Comparison of ENCODE assay signal across 21 cellular contexts in the genomic region with DNA sequence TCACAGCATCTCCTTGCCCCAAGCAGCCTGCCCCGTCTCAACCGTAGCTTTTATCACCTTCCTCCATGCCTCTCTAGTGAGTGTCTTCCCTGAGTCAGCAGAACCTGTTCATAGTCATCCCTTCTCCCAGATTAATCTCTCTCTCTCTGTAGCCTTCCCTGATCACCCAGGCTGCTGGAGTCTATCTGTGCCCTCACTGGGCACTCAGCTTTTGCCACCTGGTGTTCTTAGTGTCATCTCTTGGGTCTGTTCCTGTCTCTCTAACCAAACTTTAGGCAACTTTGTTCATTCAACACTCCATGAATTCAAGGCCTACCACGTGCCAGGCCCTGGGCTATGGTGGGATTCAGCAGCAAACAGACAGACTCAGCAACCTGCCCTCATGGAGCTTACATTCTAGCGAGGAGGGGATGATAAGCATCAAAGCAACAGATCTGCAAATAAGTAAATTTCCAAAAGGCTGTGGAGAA.
DNase-seq lines count a peak whose midpoint lies in the region; ATAC-seq lines count a peak whose summit lies in the region.
"Had no signal": no experiment of that assay in that cellular context is flagged by ENCODE, and none has a peak within 500 bp of the region (broad histone marks: within the 10 kb centered on the region; RNA-seq: fewer than 3 reads in every experiment).

No MANE protein-coding gene starts in this region.

- H3K4me1 ChIP-seq in right cardiac atrium (ENCODE audit: control insufficient read depth, insufficient read depth, low read length), result peaks cover 42% of the 10 kb centered on the region

- WGBS in right cardiac atrium, result 85% methylated on average over 4 of the region's 4 CpGs

- peaks cover 3% of the 10 kb centered on the region for H3K36me3 Mint-ChIP-seq in activated T-helper 2 cell treated with anti-CD3 and anti-CD28 coated beads, Interferon-gamma antibody, Interleukin-2, Interleukin-4, amounts not matched to agents 10 μg/mL and 5 μg/mL and 100 μg/mL, durations not matched to agents 14 hours and 24 hours and 36 hours (ENCODE audit: low read depth)
- H3K36me3 Mint-ChIP-seq in stimulated activated memory B cell treated with anti-CD40 and anti-IgM and Interleukin-4, amounts not matched to agents 10 μg/mL and 1 μg/mL and 100 μg/mL, for 72 hours, result no peaks in the 10 kb centered on the region
- H3K36me3 Mint-ChIP-seq: CD4-positive, alpha-beta memory T cell had no signal

- no peak overlapping the region for H3K4me3 Mint-ChIP-seq in activated T-helper 2 cell treated with anti-CD3 and anti-CD28 coated beads, Interferon-gamma antibody, Interleukin-2, Interleukin-4, amounts not matched to agents 10 μg/mL and 5 μg/mL and 100 μg/mL, durations not matched to agents 14 hours and 24 hours and 36 hours (ENCODE audit: low read depth)
- H3K4me3 Mint-ChIP-seq in stimulated activated memory B cell treated with anti-CD40 and anti-IgM and Interleukin-4, amounts not matched to agents 10 μg/mL and 1 μg/mL and 100 μg/mL, for 72 hours, result no peak overlapping the region
- H3K4me3 Mint-ChIP-seq: activated CD4-positive, alpha-beta T cell treated with anti-CD3 and anti-CD28 coated beads for 36 hours; brain; CD4-positive, alpha-beta memory T cell had no signal

- H3K27ac Mint-ChIP-seq in activated T-helper 2 cell treated with anti-CD3 and anti-CD28 coated beads, Interferon-gamma antibody, Interleukin-2, Interleukin-4, amounts not matched to agents 10 μg/mL and 5 μg/mL and 100 μg/mL, durations not matched to agents 14 hours and 24 hours and 36 hours, result peak overlapping the region; percentile 29
- peak overlapping the region; percentile 65 for H3K27ac Mint-ChIP-seq in stimulated activated memory B cell treated with anti-CD40 and anti-IgM and Interleukin-4, amounts not matched to agents 10 μg/mL and 1 μg/mL and 100 μg/mL, for 72 hours
- H3K27ac Mint-ChIP-seq: activated CD4-positive, alpha-beta T cell treated with anti-CD3 and anti-CD28 coated beads for 36 hours had no signal

- H3K27me3 Mint-ChIP-seq in activated T-helper 2 cell treated with anti-CD3 and anti-CD28 coated beads, Interferon-gamma antibody, Interleukin-2, Interleukin-4, amounts not matched to agents 10 μg/mL and 5 μg/mL and 100 μg/mL, durations not matched to agents 14 hours and 24 hours and 36 hours (ENCODE audit: low read depth), result no peaks in the 10 kb centered on the region
- H3K27me3 Mint-ChIP-seq in stimulated activated memory B cell treated with anti-CD40 and anti-IgM and Interleukin-4, amounts not matched to agents 10 μg/mL and 1 μg/mL and 100 μg/mL, for 72 hours, result no peaks in the 10 kb centered on the region
- H3K27me3 Mint-ChIP-seq: activated CD4-positive, alpha-beta T cell treated with anti-CD3 and anti-CD28 coated beads for 36 hours; brain; CD4-positive, alpha-beta memory T cell had no signal

- H3K27me3 ChIP-seq in right cardiac atrium (ENCODE audit: control insufficient read depth, insufficient read depth), result no peaks in the 10 kb centered on the region
- H3K27me3 ChIP-seq: ovary had no signal

- no peak for ATAC-seq in activated CD4-positive, CD25-positive, alpha-beta regulatory T cell treated with anti-CD3 and anti-CD28 coated beads, Interleukin-2, amount 50 U/mL, for 24 hours
- ATAC-seq in right cardiac atrium, result no peak
- no peak for ATAC-seq in stimulated activated memory B cell treated with anti-CD40 and anti-IgM and Interleukin-4, amounts not matched to agents 10 μg/mL and 1 μg/mL and 100 μg/mL, for 72 hours
- ATAC-seq: activated CD4-positive, alpha-beta T cell treated with anti-CD3 and anti-CD28 coated beads for 36 hours had no signal

- no peak overlapping the region for H3K4me3 ChIP-seq in right cardiac atrium (ENCODE audit: low read length)
- H3K4me3 ChIP-seq: GM12878, ovary had no signal

- peak; percentile 24 for DNase-seq in activated CD4-positive, CD25-positive, alpha-beta regulatory T cell treated with anti-CD3 and anti-CD28 coated beads, Interleukin-2, amount 50 U/mL, for 72 hours
- DNase-seq in activated T-helper 2 cell treated with anti-CD3 and anti-CD28 coated beads, Interferon-gamma antibody, Interleukin-2, Interleukin-4, amounts not matched to agents 10 μg/mL and 5 μg/mL and 100 μg/mL, durations not matched to agents 14 hours and 24 hours and 36 hours (ENCODE audit: low spot score), result no peak
- peak in 1 of 3 donors; percentile 32 for DNase-seq in right cardiac atrium
- no peak for DNase-seq in HT-29 (ENCODE audit: low spot score)
- DNase-seq in stimulated activated CD4-positive, alpha-beta T cell treated with anti-CD3 and anti-CD28 coated beads, Interleukin-4, amount 100 ng/mL, for 4 hours, result no peak
- DNase-seq in SKM-1 treated with dmso at 0.1 percent for 144 hours (lab: John Stamatoyannopoulos, UW; ENCODE audit: unreplicated experiment), result no peak
- DNase-seq: 8988T; activated CD4-positive, alpha-beta T cell treated with anti-CD3 and anti-CD28 coated beads for 36 hours; activated gamma-delta T cell; CD4-positive, alpha-beta memory T cell; effector CD8-positive, alpha-beta T cell; EL; NCI-H187 treated with DMSO at 0.1 percent for 48 hours; NCI-H774; T-helper 2 cell had no signal

- intact Hi-C loops in activated T-helper 2 cell treated with anti-CD3 and anti-CD28 coated beads, Interferon-gamma antibody, Interleukin-2, Interleukin-4, amounts not matched to agents 10 μg/mL and 5 μg/mL and 100 μg/mL, durations not matched to agents 14 hours and 24 hours and 36 hours (cut with micrococcal nuclease), result no loop called here
- intact Hi-C loops in right cardiac atrium (cut with DNase I), result no loop called here

- no peaks in the 10 kb centered on the region for H3K9me3 Mint-ChIP-seq in activated T-helper 2 cell treated with anti-CD3 and anti-CD28 coated beads, Interferon-gamma antibody, Interleukin-2, Interleukin-4, amounts not matched to agents 10 μg/mL and 5 μg/mL and 100 μg/mL, durations not matched to agents 14 hours and 24 hours and 36 hours
- H3K9me3 Mint-ChIP-seq in stimulated activated memory B cell treated with anti-CD40 and anti-IgM and Interleukin-4, amounts not matched to agents 10 μg/mL and 1 μg/mL and 100 μg/mL, for 72 hours, result no peaks in the 10 kb centered on the region
- H3K9me3 Mint-ChIP-seq: CD4-positive, alpha-beta memory T cell had no signal

- H3K27ac ChIP-seq in right cardiac atrium (ENCODE audit: low read length), result peak overlapping the region; percentile 94
- H3K27ac ChIP-seq: HL-60, ovary had no signal

- peaks cover 10% of the 10 kb centered on the region for H3K4me1 Mint-ChIP-seq in activated T-helper 2 cell treated with anti-CD3 and anti-CD28 coated beads, Interferon-gamma antibody, Interleukin-2, Interleukin-4, amounts not matched to agents 10 μg/mL and 5 μg/mL and 100 μg/mL, durations not matched to agents 14 hours and 24 hours and 36 hours (ENCODE audit: low read depth)
- peaks cover 23% of the 10 kb centered on the region for H3K4me1 Mint-ChIP-seq in stimulated activated memory B cell treated with anti-CD40 and anti-IgM and Interleukin-4, amounts not matched to agents 10 μg/mL and 1 μg/mL and 100 μg/mL, for 72 hours
- H3K4me1 Mint-ChIP-seq: activated CD4-positive, alpha-beta T cell treated with anti-CD3 and anti-CD28 coated beads for 36 hours had no signal

- H3K9me3 ChIP-seq in right cardiac atrium (ENCODE audit: control insufficient read depth, low read length), result no peaks in the 10 kb centered on the region
- H3K9me3 ChIP-seq: ovary had no signal
